In genomic region chr2:20575935-20576597, GRCh38 we compare ENCODE assay signal across 14 cellular contexts.
A peak's percentile ranks its signal among the peaks of the same experiment; 100 is the strongest.
DNase-seq lines count a peak whose midpoint lies in the region; ATAC-seq, FAIRE-seq and TF ChIP-seq lines count a peak whose summit lies in the region.
"Had no signal": no experiment of that assay in that cellular context is flagged by ENCODE, and none has a peak within 500 bp of the region (broad histone marks: within the 10 kb centered on the region; RNA-seq: fewer than 3 reads in every experiment).

No MANE protein-coding gene starts in this region.

- H3K4me3 ChIP-seq in Panc1 (ENCODE audit: low read depth in 2 of 2, low read length in 2 of 2) = no peak overlapping the region
- no peak overlapping the region for H3K4me3 ChIP-seq in small intestine (ENCODE audit: low read depth in 1 of 2, low read length in 2 of 2)
- H3K4me3 ChIP-seq: cardiac muscle cell, vagina had no signal

- H3K36me3 ChIP-seq in Panc1 (ENCODE audit: control insufficient read depth, insufficient read depth, low read length) (no peaks in the 10 kb centered on the region), small intestine (ENCODE audit: control insufficient read depth in 2 of 2, insufficient read depth in 2 of 2, low read length in 2 of 2) (no peaks in the 10 kb centered on the region)
- H3K36me3 ChIP-seq: cardiac muscle cell, vagina had no signal

- BruUV-seq in Panc1 (replicated peaks; lab: Mats Ljungman, UMichigan) = no TSS peak

- H3K9me3 Mint-ChIP-seq in activated T-cell treated with anti-CD3 and anti-CD28 coated beads, Interleukin-2, amount 50 U/mL, for 24 hours = no peaks in the 10 kb centered on the region
- peaks cover 0 to 7% of the 10 kb centered on the region in 2 donors for H3K9me3 Mint-ChIP-seq in effector memory CD8-positive, alpha-beta T cell

- no peak for ATAC-seq in Panc1
- no peak for ATAC-seq in effector memory CD8-positive, alpha-beta T cell (replicated peaks)

- WGBS in small intestine, 3 donors = 88 to 92% (median 92%) methylated on average over 9 of the region's 9 CpGs

- H3K4me1 Mint-ChIP-seq in activated T-cell treated with anti-CD3 and anti-CD28 coated beads, Interleukin-2, amount 50 U/mL, for 24 hours (ENCODE audit: low read depth) = peaks cover 26% of the 10 kb centered on the region
- H3K4me1 Mint-ChIP-seq in effector memory CD8-positive, alpha-beta T cell (ENCODE audit: low read depth in 2 of 2) = peaks cover 13 to 14% of the 10 kb centered on the region in 2 donors

- in situ Hi-C loops in Panc1 (cut with HindIII; ENCODE audit: low pct_unique_long_range_greater_than_20kb, low sequenced_read_pairs) = no loop called here

- H3K4me1 ChIP-seq in Panc1 (ENCODE audit: control insufficient read depth, insufficient read depth, low read length) (peaks cover 34% of the 10 kb centered on the region), small intestine (ENCODE audit: control insufficient read depth in 2 of 2, insufficient read depth in 1 of 2, low read depth in 1 of 2, low read length in 1 of 2) (peaks cover 9 to 12% of the 10 kb centered on the region in 2 donors)

- no peak for TF ChIP-seq CTCF in Panc1 (IDR thresholded peaks at IDR 0.05)

- peak overlapping the region; percentile 46 for H3K4me3 Mint-ChIP-seq in activated T-cell treated with anti-CD3 and anti-CD28 coated beads, Interleukin-2, amount 50 U/mL, for 24 hours
- H3K4me3 Mint-ChIP-seq in effector memory CD8-positive, alpha-beta T cell = peak overlapping the region; percentile 94

- CTCF ChIA-PET in Panc1 (lab: Charles Lee) = interaction anchor here (0.7 kb wide), 1 partner anchor 43 kb away, joined by 3 read pairs; no protein-coding TSS in a partner anchor

- no peak for DNase-seq in activated T-cell treated with anti-CD3 and anti-CD28 coated beads, Interleukin-2, amount 50 U/mL, for 24 hours
- DNase-seq in activated T-cell treated with anti-CD3 and anti-CD28 coated beads for 4 hours (no peak), Panc1 (ENCODE audit: low read depth, low spot score) (no peak), small intestine (no peak), GM03348 (ENCODE audit: low spot score) (no peak), caudate nucleus (lab: John Stamatoyannopoulos, UW) (no peak), cortex of kidney (lab: John Stamatoyannopoulos, UW) (no peak)
- no peak for DNase-seq in effector memory CD8-positive, alpha-beta T cell
- DNase-seq: ACHN; activated CD8-positive, alpha-beta memory T cell treated with anti-CD3 and anti-CD28 coated beads, Interleukin-2, amount 50 U/mL, for 4 hours; KG1; NCI-H2081 treated with DMSO at 0.1 percent for 48 hours had no signal

- no peak for FAIRE-seq in small intestine (lab: Jason Lieb, UNC)

- H3K27me3 Mint-ChIP-seq in activated T-cell treated with anti-CD3 and anti-CD28 coated beads, Interleukin-2, amount 50 U/mL, for 24 hours = no peaks in the 10 kb centered on the region
- H3K27me3 Mint-ChIP-seq in effector memory CD8-positive, alpha-beta T cell = no peaks in the 10 kb centered on the region

- H3K9me3 ChIP-seq in Panc1 (ENCODE audit: control insufficient read depth, insufficient read depth, low read depth, low read length) (no peaks in the 10 kb centered on the region), small intestine (ENCODE audit: control insufficient read depth, low read depth) (no peaks in the 10 kb centered on the region)
- H3K9me3 ChIP-seq: vagina had no signal

- peak overlapping the region; percentile 95 for H3K27ac Mint-ChIP-seq in activated T-cell treated with anti-CD3 and anti-CD28 coated beads, Interleukin-2, amount 50 U/mL, for 24 hours
- H3K27ac Mint-ChIP-seq in effector memory CD8-positive, alpha-beta T cell = peak overlapping the region; percentile 98 to 100

- H3K27ac ChIP-seq in Panc1 (ENCODE audit: low read length) (peak overlapping the region; percentile 71; the same call in 1 of the 2 replicates), small intestine (ENCODE audit: low read depth in 1 of 2, low read length in 1 of 2) (peak overlapping the region; percentile 65 to 77), caudate nucleus (ENCODE audit: low read depth, low read length) (no peak overlapping the region)
- H3K27ac ChIP-seq: cardiac muscle cell, vagina had no signal

- no peaks in the 10 kb centered on the region for H3K27me3 ChIP-seq in Panc1 (ENCODE audit: control insufficient read depth, insufficient read depth, low read length)
- no peaks in the 10 kb centered on the region for H3K27me3 ChIP-seq in small intestine (ENCODE audit: control insufficient read depth in 2 of 2, insufficient read depth in 2 of 2, low read length in 2 of 2)
- H3K27me3 ChIP-seq: cardiac muscle cell, vagina had no signal

- POLR2A ChIA-PET in Panc1 (lab: Charles Lee) = interaction anchor here (0.7 kb wide), 1 partner anchor 125 kb away, joined by 3 read pairs; no protein-coding TSS in a partner anchor

- no peaks in the 10 kb centered on the region for H3K36me3 Mint-ChIP-seq in activated T-cell treated with anti-CD3 and anti-CD28 coated beads, Interleukin-2, amount 50 U/mL, for 24 hours (ENCODE audit: low read depth)
- peaks cover 3% of the 10 kb centered on the region for H3K36me3 Mint-ChIP-seq in effector memory CD8-positive, alpha-beta T cell (ENCODE audit: insufficient read depth)

- intact Hi-C loops in Panc1 (cut with micrococcal nuclease; ENCODE audit: unreplicated experiment) = no loop called here
